ENCODE assay signal across 18 cellular contexts in the genomic region with DNA sequence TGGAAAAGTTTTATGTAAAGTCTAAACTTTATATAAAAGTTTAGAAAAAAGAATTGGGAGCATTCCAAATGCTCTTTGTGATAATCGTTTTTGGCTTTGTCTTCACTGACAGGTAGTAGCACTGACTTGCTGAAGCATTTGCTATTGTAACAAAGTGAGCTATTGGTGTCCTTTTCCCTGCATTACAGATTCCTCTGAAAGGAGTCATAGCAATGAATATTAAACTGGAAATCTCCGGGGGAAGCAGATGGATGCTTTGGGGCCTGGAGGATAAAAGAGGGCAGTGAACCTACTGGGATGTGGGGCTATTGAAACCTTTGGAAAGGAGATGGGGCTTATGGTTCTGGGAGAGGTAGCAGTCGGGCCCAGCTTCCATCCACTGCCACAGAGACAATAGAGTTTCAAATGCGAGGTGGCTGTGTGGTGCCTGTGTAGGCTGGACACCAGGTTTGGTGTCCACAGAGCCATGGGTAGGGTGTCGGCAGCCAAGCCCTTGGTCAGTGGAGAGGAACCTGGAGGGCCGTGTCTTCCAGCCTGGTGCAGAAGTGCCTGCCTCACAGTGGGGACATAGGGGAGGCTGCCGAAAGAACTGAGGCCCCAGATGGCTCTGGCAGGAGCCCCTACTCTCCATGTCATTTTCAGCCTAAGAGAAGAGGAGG. TPM values are rescaled to one million over a fixed set of nuclear protein-coding genes. Genes with fewer than 3 reads are reported as not detected.
DNase-seq lines count a peak whose midpoint lies in the region; ATAC-seq and TF ChIP-seq lines count a peak whose summit lies in the region.
"Had no signal": no experiment of that assay in that cellular context is flagged by ENCODE, and none has a peak within 500 bp of the region (broad histone marks: within the 10 kb centered on the region; RNA-seq: fewer than 3 reads in every experiment).

No MANE protein-coding gene starts in this region.

- H2BK12ac ChIP-seq in mesenchymal stem cell (ENCODE audit: low read length in 2 of 2): peak overlapping the region; percentile 9 to 75

- TF ChIP-seq CTCF in AG04450 (IDR thresholded peaks at IDR 0.05; ENCODE audit: low read depth, low read length) (no peak), HL-60 (IDR thresholded peaks at IDR 0.05; ENCODE audit: insufficient read depth, low read length) (no peak), astrocyte of the spinal cord (IDR thresholded peaks at IDR 0.05; ENCODE audit: low read depth, low read length) (no peak)

- H2BK5ac ChIP-seq in mesenchymal stem cell (ENCODE audit: low read depth, low read length, poor library complexity, severe bottlenecking): peak overlapping the region; percentile 39

- no peak overlapping the region for H3K4me2 ChIP-seq in mesenchymal stem cell (ENCODE audit: low read length, poor library complexity, severe bottlenecking)
- H3K4me2 ChIP-seq: KMS-11 had no signal

- H3K18ac ChIP-seq in mesenchymal stem cell (ENCODE audit: low read depth in 1 of 2, low read length in 2 of 2): peak overlapping the region; percentile 40 to 81

- H3K9me3 Mint-ChIP-seq in activated T-cell treated with anti-CD3 and anti-CD28 coated beads, Interleukin-2, amount 50 U/mL, for 72 hours: no peaks in the 10 kb centered on the region
- H3K9me3 Mint-ChIP-seq: activated naive CD4-positive, alpha-beta T cell treated with anti-CD3 and anti-CD28 coated beads, Interleukin-2, amount 10 ng/mL, durations not matched to agents 7 days and 5 days had no signal

- no peak overlapping the region for H3K27ac Mint-ChIP-seq in activated T-cell treated with anti-CD3 and anti-CD28 coated beads, Interleukin-2, amount 50 U/mL, for 72 hours
- H3K27ac Mint-ChIP-seq: activated naive CD4-positive, alpha-beta T cell treated with anti-CD3 and anti-CD28 coated beads, Interleukin-2, amount 10 ng/mL, durations not matched to agents 7 days and 5 days had no signal

- no peak overlapping the region for H2BK120ac ChIP-seq in mesenchymal stem cell (ENCODE audit: low read depth, low read length)

- H3K27ac ChIP-seq in AG04450 (ENCODE audit: low read depth, low read length) (peak overlapping the region; percentile 78), HL-60 (replicated peaks) (peak overlapping the region; percentile 48; the same call in 1 of the 2 replicates), mesenchymal stem cell (ENCODE audit: low read length, poor library complexity, severe bottlenecking) (peak overlapping the region; percentile 67)
- H3K27ac ChIP-seq: KMS-11 had no signal

- peak overlapping the region; percentile 95 for H2AK5ac ChIP-seq in mesenchymal stem cell (ENCODE audit: low read length, severe bottlenecking)

- POLR2A ChIA-PET in AG04450 (lab: Yijun Ruan, JAX): interaction anchor here (0.8 kb wide), 1 partner anchor 85 kb away, joined by 3 read pairs; no protein-coding TSS in a partner anchor

- peaks cover 12% of the 10 kb centered on the region for H3K4me1 ChIP-seq in mesenchymal stem cell (ENCODE audit: control insufficient read depth, insufficient read depth, low read depth, low read length)

- H3K27me3 ChIP-seq in AG04450 (ENCODE audit: control insufficient read depth, insufficient read depth, low read length) (no peaks in the 10 kb centered on the region), HL-60 (ENCODE audit: insufficient read depth, poor library complexity, severe bottlenecking) (no peaks in the 10 kb centered on the region), mesenchymal stem cell (ENCODE audit: control insufficient read depth in 1 of 2, insufficient read depth in 1 of 2, low read length in 2 of 2) (no peaks in the 10 kb centered on the region), H7 (ENCODE audit: control insufficient read depth, insufficient read depth, low read length) (no peaks in the 10 kb centered on the region)

- no peaks in the 10 kb centered on the region for H3K27me3 Mint-ChIP-seq in activated T-cell treated with anti-CD3 and anti-CD28 coated beads, Interleukin-2, amount 50 U/mL, for 72 hours (ENCODE audit: low read depth)

- CTCF ChIA-PET in AG04450 (lab: Charles Lee): interaction anchor here (1.0 to 4.2 kb wide), 5 partner anchors 103 to 177 kb away, joined by 4 to 39 read pairs (median 7); a partner anchor contains a TSS

- H3K36me3 Mint-ChIP-seq in activated T-cell treated with anti-CD3 and anti-CD28 coated beads, Interleukin-2, amount 50 U/mL, for 72 hours (ENCODE audit: insufficient read depth in 2 of 2): no peaks in the 10 kb centered on the region
- H3K36me3 Mint-ChIP-seq: activated naive CD4-positive, alpha-beta T cell treated with anti-CD3 and anti-CD28 coated beads, Interleukin-2, amount 10 ng/mL, durations not matched to agents 7 days and 5 days had no signal

- DNase-seq in AG04450 (ENCODE audit: low read depth, low spot score) (no peak), HL-60 (ENCODE audit: low read depth in 1 of 2, low spot score in 1 of 2) (no peak), astrocyte of the spinal cord (ENCODE audit: low read depth, low spot score) (peak; percentile 32), mesenchymal stem cell (no peak), HK-2 (ENCODE audit: unreplicated experiment) (no peak), H7 (no peak)
- no peak for DNase-seq in activated T-cell treated with anti-CD3 and anti-CD28 coated beads, Interleukin-2, amount 50 U/mL, for 72 hours
- no peak for DNase-seq in activated CD4-positive, alpha-beta T cell treated with anti-CD3 and anti-CD28 coated beads, Interleukin-2, amount 50 U/mL, for 48 hours
- DNase-seq: activated naive CD4-positive, alpha-beta T cell treated with anti-CD3 and anti-CD28 coated beads, Interleukin-2, amount 10 ng/mL, durations not matched to agents 7 days and 5 days; AML-193; caudate nucleus; DND-41; NCI-H187 treated with DMSO at 0.1 percent for 48 hours; NCI-H774 had no signal

- whole genome bisulfite sequencing in mesenchymal stem cell: 79% methylated on average over 7 of the region's 7 CpGs

- H3K4me3 Mint-ChIP-seq in activated T-cell treated with anti-CD3 and anti-CD28 coated beads, Interleukin-2, amount 50 U/mL, for 72 hours: no peak overlapping the region
- H3K4me3 Mint-ChIP-seq: activated naive CD4-positive, alpha-beta T cell treated with anti-CD3 and anti-CD28 coated beads, Interleukin-2, amount 10 ng/mL, durations not matched to agents 7 days and 5 days had no signal

- H3K4me1 Mint-ChIP-seq in activated T-cell treated with anti-CD3 and anti-CD28 coated beads, Interleukin-2, amount 50 U/mL, for 72 hours (ENCODE audit: low read depth): peaks cover 8% of the 10 kb centered on the region

- H2BK15ac ChIP-seq in mesenchymal stem cell (ENCODE audit: low read depth, poor library complexity, severe bottlenecking): no peak overlapping the region

- H3K36me3 ChIP-seq in mesenchymal stem cell (ENCODE audit: control insufficient read depth in 1 of 2, insufficient read depth in 2 of 2, low read depth in 1 of 2, low read length in 2 of 2) (no peaks in the 10 kb centered on the region), H7 (replicated peaks; ENCODE audit: control insufficient read depth, insufficient read depth, low read length) (no peaks in the 10 kb centered on the region)

- peak overlapping the region; percentile 57 to 69 for H3K4ac ChIP-seq in mesenchymal stem cell (ENCODE audit: low read depth in 1 of 2, low read length in 2 of 2)

- no peak for ATAC-seq in activated T-cell treated with anti-CD3 and anti-CD28 coated beads, Interleukin-2, amount 50 U/mL, for 72 hours (replicated peaks in 1 of 2)

- no peak overlapping the region for H3K23ac ChIP-seq in mesenchymal stem cell (ENCODE audit: low read length in 2 of 2)

- no peaks in the 10 kb centered on the region for H3K79me1 ChIP-seq in mesenchymal stem cell (replicated peaks; ENCODE audit: low read length, poor library complexity, severe bottlenecking)

- H4K91ac ChIP-seq in mesenchymal stem cell (ENCODE audit: low read length): peak overlapping the region; percentile 55

- H3K9me3 ChIP-seq in AG04450 (ENCODE audit: control insufficient read depth, insufficient read depth, low read length): no peaks in the 10 kb centered on the region
- no peaks in the 10 kb centered on the region for H3K9me3 ChIP-seq in mesenchymal stem cell (ENCODE audit: control insufficient read depth, low read length)

- peak overlapping the region; percentile 24 for H2AFZ ChIP-seq in mesenchymal stem cell (ENCODE audit: low read depth, low read length)

- in situ Hi-C loops in astrocyte of the spinal cord (cut with HindIII; ENCODE audit: low sequenced_read_pairs): no loop called here

- H3K14ac ChIP-seq in mesenchymal stem cell (ENCODE audit: low read length in 2 of 2): peak overlapping the region in 1 of 2 experiments; percentile 93

- peak overlapping the region; percentile 60 for H3K9ac ChIP-seq in mesenchymal stem cell (ENCODE audit: low read length)
- H3K9ac ChIP-seq: KMS-11 had no signal

- no peak overlapping the region for H4K8ac ChIP-seq in mesenchymal stem cell (ENCODE audit: low read length)

- H3K4me3 ChIP-seq in AG04450 (ENCODE audit: low read depth, low read length) (no peak overlapping the region), HL-60 (replicated peaks; ENCODE audit: insufficient read depth, low read length) (no peak overlapping the region), astrocyte of the spinal cord (ENCODE audit: low read depth, low read length) (no peak overlapping the region), mesenchymal stem cell (ENCODE audit: insufficient read depth in 1 of 2, low read depth in 1 of 2, low read length in 2 of 2) (peak overlapping the region in 1 of 2 experiments; percentile 49), H7 (ENCODE audit: insufficient read depth, low read depth, low read length) (no peak overlapping the region)

RNA-seq across cellular contexts. Expression of a gene that starts 10.1 kb away (rescaled TPM):
- 1.6 and 1.7 TPM in 2 replicates for polyA plus RNA-seq in AG04450 (2011; rRNA removed)
- 1.0 and 2.3 TPM in 2 replicates for polyA minus RNA-seq in AG04450 (2011; rRNA and poly(A)+ RNA removed)
- polyA plus RNA-seq in mesenchymal stem cell (2013, experiment 1 of 2): 0.04 TPM
- not detected for polyA plus RNA-seq in mesenchymal stem cell (2013, experiment 2 of 2)
- not detected for total RNA-seq in activated T-cell treated with anti-CD3 and anti-CD28 coated beads, Interleukin-2, amount 50 U/mL, for 72 hours
- 0.07 TPM in 1 of 2 replicates, not detected in the other for total RNA-seq in H7 (2014; rRNA removed; shearing (Covaris generic))
- total RNA-seq: lung microvascular endothelial cell, SK-MEL-5, subcutaneous adipose tissue had no signal

RNA-seq across cellular contexts. Expression of a gene that starts 49.1 kb away (rescaled TPM):
- 6.1 and 7.3 TPM in 2 replicates for polyA plus RNA-seq in AG04450 (2011; rRNA removed)
- 17.2 TPM in 2 replicates for polyA minus RNA-seq in AG04450 (2011; rRNA and poly(A)+ RNA removed)
- 2.3 TPM for polyA plus RNA-seq in mesenchymal stem cell (2013, experiment 1 of 2)
- polyA plus RNA-seq in mesenchymal stem cell (2013, experiment 2 of 2): 2.5 TPM
- 1 to 10 TPM; 6.6 to 7.8 TPM for total RNA-seq in activated T-cell treated with anti-CD3 and anti-CD28 coated beads, Interleukin-2, amount 50 U/mL, for 72 hours
- 12.7 and 13.3 TPM in 2 replicates for total RNA-seq in H7 (2014; rRNA removed; shearing (Covaris generic))
